In the genomic region with DNA sequence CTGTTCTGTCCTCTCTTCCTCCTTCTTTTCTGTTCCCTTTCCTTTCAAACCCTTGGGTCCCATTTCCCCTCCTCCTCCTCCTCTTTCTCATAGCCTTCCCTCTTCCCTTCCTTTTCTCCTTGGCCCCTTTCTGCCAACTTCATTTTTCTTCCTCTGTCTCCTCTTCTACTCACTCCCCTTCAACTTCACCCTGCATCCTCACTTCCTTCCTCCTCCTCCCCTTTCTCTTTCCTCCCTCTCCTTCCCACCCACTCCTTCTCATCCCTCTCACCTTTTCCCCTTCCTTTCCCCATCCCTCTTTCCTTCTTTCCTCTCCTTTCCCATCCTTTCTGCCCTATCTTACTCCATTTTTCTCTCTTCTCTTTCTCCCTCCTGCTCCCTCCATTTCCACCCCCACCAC, we compare ENCODE assay signal across 17 cellular contexts.
DNase-seq lines count a peak whose midpoint lies in the region; ATAC-seq, FAIRE-seq and TF ChIP-seq lines count a peak whose summit lies in the region.
"Had no signal": no experiment of that assay in that cellular context is flagged by ENCODE, and none has a peak within 500 bp of the region (broad histone marks: within the 10 kb centered on the region; RNA-seq: fewer than 3 reads in every experiment).

No MANE protein-coding gene starts in this region.

- intact Hi-C loops in activated CD8-positive, alpha-beta T cell treated with anti-CD3 and anti-CD28 coated beads for 36 hours (cut with micrococcal nuclease) = no loop called here

- no peak for TF ChIP-seq RAD21 in H1 (IDR thresholded peaks at IDR 0.05 in 1 of 2, conservative IDR thresholded peaks at IDR 0.05 in 1 of 2; ENCODE audit: low read depth in 2 of 2, low read length in 2 of 2)

- H3K56ac ChIP-seq in H1 (replicated peaks; ENCODE audit: insufficient read length, low read depth, low read length) = no peak overlapping the region

- POLR2A ChIA-PET in activated CD8-positive, alpha-beta T cell treated with anti-CD3 and anti-CD28 coated beads for 36 hours (lab: Charles Lee) = no interaction called here
- POLR2A ChIA-PET in activated CD8-positive, alpha-beta T cell treated with anti-CD3 and anti-CD28 coated beads, Interleukin-2, amount 10 ng/mL, durations not matched to agents 7 days and 5 days (lab: Charles Lee) = interaction anchor here (1.1 kb wide), 1 partner anchor 9 kb away, joined by 3 read pairs; no protein-coding TSS in a partner anchor
- POLR2A ChIA-PET in H1 (lab: Charles Lee; ENCODE audit: partially characterized antibody) = interaction anchor here (0.6 kb wide), 1 partner anchor 61 kb away, joined by 3 read pairs; no protein-coding TSS in a partner anchor

- peak overlapping the region; percentile 30 for H3K27ac Mint-ChIP-seq in activated CD8-positive, alpha-beta T cell treated with anti-CD3 and anti-CD28 coated beads for 36 hours
- H3K27ac Mint-ChIP-seq in activated CD8-positive, alpha-beta T cell treated with anti-CD3 and anti-CD28 coated beads, Interleukin-2, amount 10 ng/mL, durations not matched to agents 7 days and 5 days = no peak overlapping the region

- no peak overlapping the region for H3K18ac ChIP-seq in H1 (ENCODE audit: extremely low read depth, low read length)

- FAIRE-seq in H1 (lab: Jason Lieb, UNC) = no peak
- FAIRE-seq: RCC 7860 had no signal

- peaks cover 33% of the 10 kb centered on the region for H3K27me3 ChIP-seq in HUES48 (ENCODE audit: control insufficient read depth, insufficient read depth, low read length)
- peaks cover 0 to 17% (median 3%) of the 10 kb centered on the region in 4 experiments; a peak in 4 of 7 replicates for H3K27me3 ChIP-seq in H1 (replicated peaks in 1 of 4; ENCODE audit: control insufficient read depth in 3 of 4, extremely low read depth in 1 of 4, insufficient read depth in 3 of 4, low read length in 3 of 4)
- H3K27me3 ChIP-seq in smooth muscle cell (ENCODE audit: low read depth) = no peaks in the 10 kb centered on the region
- H3K27me3 ChIP-seq: testis, vagina had no signal

- H3K27me3 Mint-ChIP-seq in activated CD8-positive, alpha-beta T cell treated with anti-CD3 and anti-CD28 coated beads for 36 hours = peaks cover 1% of the 10 kb centered on the region
- peaks cover 5% of the 10 kb centered on the region for H3K27me3 Mint-ChIP-seq in activated CD8-positive, alpha-beta T cell treated with anti-CD3 and anti-CD28 coated beads, Interleukin-2, amount 10 ng/mL, durations not matched to agents 7 days and 5 days (ENCODE audit: low read depth)

- H3K9me3 ChIP-seq in HUES48 (ENCODE audit: control insufficient read depth, insufficient read depth, low read length) (no peaks in the 10 kb centered on the region; the same call in 1 of the 2 replicates), H1 (ENCODE audit: insufficient read depth in 2 of 2, low read depth in 1 of 2, low read length in 1 of 2) (no peaks in the 10 kb centered on the region), smooth muscle cell (replicated peaks; ENCODE audit: low read depth) (no peaks in the 10 kb centered on the region)
- H3K9me3 ChIP-seq: testis, vagina had no signal

- no peaks in the 10 kb centered on the region for H3F3A ChIP-seq in smooth muscle cell (ENCODE audit: low read depth)

- no peak overlapping the region for H2BK20ac ChIP-seq in H1 (ENCODE audit: low read length)

- H3K4me2 ChIP-seq in H1 (ENCODE audit: insufficient read depth in 1 of 2, low read depth in 2 of 2, low read length in 2 of 2) = peak overlapping the region; percentile 46 to 74; a peak in 2 of 4 replicates
- peak overlapping the region; percentile 72 for H3K4me2 ChIP-seq in smooth muscle cell

- CTCF ChIA-PET in activated CD8-positive, alpha-beta T cell treated with anti-CD3 and anti-CD28 coated beads for 36 hours (lab: Charles Lee) = interaction anchor here (0.7 to 1.7 kb wide), 2 partner anchors 35 to 1497 kb away, joined by 3 to 5 read pairs; no protein-coding TSS in a partner anchor
- CTCF ChIA-PET in activated CD8-positive, alpha-beta T cell treated with anti-CD3 and anti-CD28 coated beads, Interleukin-2, amount 10 ng/mL, durations not matched to agents 7 days and 5 days (lab: Charles Lee) = interaction anchor here (1.0 kb wide), 1 partner anchor 28 kb away, joined by 3 read pairs; no protein-coding TSS in a partner anchor
- CTCF ChIA-PET in H1 (lab: Charles Lee; ENCODE audit: partially characterized antibody) = interaction anchor here (1.4 to 2.2 kb wide), 3 partner anchors 10 to 81 kb away, joined by 5 to 7 read pairs (median 7); no protein-coding TSS in a partner anchor

- H3K36me3 Mint-ChIP-seq in activated CD8-positive, alpha-beta T cell treated with anti-CD3 and anti-CD28 coated beads for 36 hours (ENCODE audit: low read depth) = no peaks in the 10 kb centered on the region
- H3K36me3 Mint-ChIP-seq in activated CD8-positive, alpha-beta T cell treated with anti-CD3 and anti-CD28 coated beads, Interleukin-2, amount 10 ng/mL, durations not matched to agents 7 days and 5 days (ENCODE audit: low read depth) = no peaks in the 10 kb centered on the region

- no peak overlapping the region for H4K5ac ChIP-seq in H1 (ENCODE audit: insufficient read length, low read depth, low read length)

- H4K91ac ChIP-seq in H1 (replicated peaks; ENCODE audit: insufficient read length, low read length) = no peak overlapping the region

- H3K9me3 Mint-ChIP-seq in activated CD8-positive, alpha-beta T cell treated with anti-CD3 and anti-CD28 coated beads for 36 hours = no peaks in the 10 kb centered on the region
- H3K9me3 Mint-ChIP-seq in activated CD8-positive, alpha-beta T cell treated with anti-CD3 and anti-CD28 coated beads, Interleukin-2, amount 10 ng/mL, durations not matched to agents 7 days and 5 days (ENCODE audit: insufficient read depth) = no peaks in the 10 kb centered on the region

- no peaks in the 10 kb centered on the region for H3K36me3 ChIP-seq in HUES48 (ENCODE audit: control insufficient read depth, insufficient read depth, low read length)
- H3K36me3 ChIP-seq in H1 (ENCODE audit: control insufficient read depth in 2 of 4, insufficient read depth in 4 of 4, low read length in 3 of 4) = no peaks in the 10 kb centered on the region
- H3K36me3 ChIP-seq in smooth muscle cell (ENCODE audit: low read depth) = no peaks in the 10 kb centered on the region
- H3K36me3 ChIP-seq: vagina, WERI-Rb-1 had no signal

- no peak overlapping the region for H2AK5ac ChIP-seq in H1 (ENCODE audit: low read depth, low read length)

- no peak overlapping the region for H2BK120ac ChIP-seq in H1 (replicated peaks; ENCODE audit: low read depth, low read length)

- TF ChIP-seq POLR2A in H1 (IDR thresholded peaks at IDR 0.05; ENCODE audit: control extremely low read depth in 1 of 2, low read depth in 2 of 2, low read length in 2 of 2) = no peak

- H2BK12ac ChIP-seq in H1 (ENCODE audit: low read depth, low read length) = no peak overlapping the region

- H3K27ac ChIP-seq in HUES48 (ENCODE audit: low read depth, low read length) = no peak overlapping the region
- no peak overlapping the region for H3K27ac ChIP-seq in H1 (ENCODE audit: low read depth, low read length)
- no peak overlapping the region for H3K27ac ChIP-seq in smooth muscle cell (ENCODE audit: low read depth)
- H3K27ac ChIP-seq: coronary artery, testis, vagina, WERI-Rb-1 had no signal

- no peak for DNase-seq in activated CD8-positive, alpha-beta T cell treated with anti-CD3 and anti-CD28 coated beads for 36 hours
- DNase-seq in activated CD8-positive, alpha-beta T cell treated with anti-CD3 and anti-CD28 coated beads, Interleukin-2, amount 10 ng/mL, durations not matched to agents 7 days and 5 days = no peak
- DNase-seq in H1 (ENCODE audit: low read depth in 1 of 2, low spot score in 2 of 2) (no peak), smooth muscle cell (lab: John Stamatoyannopoulos, UW; ENCODE audit: unreplicated experiment) (no peak)
- DNase-seq: GOT3, IMR-90, NCI-H1436, NCI-H524 treated with DMSO at 0.1 percent for 48 hours, WERI-Rb-1 had no signal

- H4K8ac ChIP-seq in H1 (ENCODE audit: extremely low read depth, insufficient read depth, low read length) = no peak overlapping the region

- H3K14ac ChIP-seq in H1 (ENCODE audit: insufficient read length) = no peak overlapping the region

- peak overlapping the region; percentile 31 for H3K4me3 Mint-ChIP-seq in activated CD8-positive, alpha-beta T cell treated with anti-CD3 and anti-CD28 coated beads for 36 hours
- H3K4me3 Mint-ChIP-seq in activated CD8-positive, alpha-beta T cell treated with anti-CD3 and anti-CD28 coated beads, Interleukin-2, amount 10 ng/mL, durations not matched to agents 7 days and 5 days = no peak overlapping the region

- no peak overlapping the region for H2BK5ac ChIP-seq in H1 (ENCODE audit: low read depth, low read length)

- no peak for TF ChIP-seq CTCF in activated CD8-positive, alpha-beta T cell treated with anti-CD3 and anti-CD28 coated beads for 36 hours (IDR thresholded peaks at IDR 0.05)
- no peak for TF ChIP-seq CTCF in H1 (IDR thresholded peaks at IDR 0.05; ENCODE audit: control extremely low read depth in 1 of 3, insufficient read depth in 1 of 3, low read depth in 1 of 3, low read length in 3 of 3)
- no peak for TF ChIP-seq CTCF in smooth muscle cell (IDR thresholded peaks at IDR 0.05; ENCODE audit: borderline replicate concordance, insufficient read depth, poor library complexity, severe bottlenecking)

- peak overlapping the region; percentile 55; the same call in 1 of the 2 replicates for H3K4me3 ChIP-seq in HUES48 (ENCODE audit: low read depth, low read length)
- H3K4me3 ChIP-seq in H1 (ENCODE audit: extremely low read depth in 1 of 4, insufficient read depth in 2 of 4, low read depth in 3 of 4, low read length in 4 of 4) = peak overlapping the region in 2 of 4 experiments; percentile 13 to 47; a peak in 3 of 8 replicates
- no peak overlapping the region for H3K4me3 ChIP-seq in smooth muscle cell

- ATAC-seq in activated CD8-positive, alpha-beta T cell treated with anti-CD3 and anti-CD28 coated beads for 36 hours = no peak
- ATAC-seq in activated CD8-positive, alpha-beta T cell treated with anti-CD3 and anti-CD28 coated beads, Interleukin-2, amount 10 ng/mL, durations not matched to agents 7 days and 5 days = no peak
- ATAC-seq in HG02623 (IDR thresholded peaks at IDR 0.05; ENCODE audit: unreplicated experiment) = no peak
- no peak for ATAC-seq in HG02870 (IDR thresholded peaks at IDR 0.05; ENCODE audit: unreplicated experiment)
- no peak for ATAC-seq in GM18502 (IDR thresholded peaks at IDR 0.05; ENCODE audit: poor library complexity, unreplicated experiment)

- H3K4me1 Mint-ChIP-seq in activated CD8-positive, alpha-beta T cell treated with anti-CD3 and anti-CD28 coated beads for 36 hours (ENCODE audit: low read depth) = peaks cover 30% of the 10 kb centered on the region
- H3K4me1 Mint-ChIP-seq in activated CD8-positive, alpha-beta T cell treated with anti-CD3 and anti-CD28 coated beads, Interleukin-2, amount 10 ng/mL, durations not matched to agents 7 days and 5 days (ENCODE audit: low read depth) = peaks cover 6% of the 10 kb centered on the region

- H3K23ac ChIP-seq in H1 (ENCODE audit: insufficient read length) = no peak overlapping the region

- H3K9ac ChIP-seq in HUES48 (ENCODE audit: low read depth, low read length) (no peak overlapping the region), H1 (replicated peaks in 1 of 4; ENCODE audit: extremely low read depth in 1 of 4, low read depth in 3 of 4, low read length in 3 of 4) (no peak overlapping the region), smooth muscle cell (ENCODE audit: low read depth) (no peak overlapping the region)

- H2BK15ac ChIP-seq in H1 (ENCODE audit: low read length) = no peak overlapping the region

- H3K79me1 ChIP-seq in H1 (ENCODE audit: low read depth, low read length) = no peaks in the 10 kb centered on the region

- no peak for TF ChIP-seq EP300 in H1 (IDR thresholded peaks at IDR 0.05; ENCODE audit: borderline replicate concordance in 1 of 2, low read depth in 2 of 2, low read length in 2 of 2)

- H4K20me1 ChIP-seq in H1 (replicated peaks in 1 of 2; ENCODE audit: control insufficient read depth in 1 of 2, insufficient read depth in 2 of 2, low read length in 2 of 2) (no peaks in the 10 kb centered on the region), smooth muscle cell (ENCODE audit: low read depth) (no peaks in the 10 kb centered on the region)

- no peak overlapping the region for H3K4ac ChIP-seq in H1 (replicated peaks; ENCODE audit: insufficient read length, low read depth, low read length)

- peaks cover 5% of the 10 kb centered on the region; the same call in 1 of the 2 replicates for H3K23me2 ChIP-seq in H1 (ENCODE audit: low read depth, low read length)

- H3K4me1 ChIP-seq in HUES48 (ENCODE audit: control insufficient read depth, insufficient read depth, low read length) (0 out of 2 replicates have a peak, but pooled peaks cover 2% of the 10 kb centered on the region), H1 (replicated peaks in 1 of 4; ENCODE audit: control insufficient read depth in 3 of 4, insufficient read depth in 4 of 4, low read length in 3 of 4) (no peaks in the 10 kb centered on the region), smooth muscle cell (ENCODE audit: low read depth) (no peaks in the 10 kb centered on the region)
- H3K4me1 ChIP-seq: testis, vagina had no signal

- H2AFZ ChIP-seq in H1 (ENCODE audit: low read length) = no peak overlapping the region
- H2AFZ ChIP-seq in smooth muscle cell (ENCODE audit: low read depth) = no peak overlapping the region

- no peaks in the 10 kb centered on the region for H3K79me2 ChIP-seq in H1 (ENCODE audit: control insufficient read depth in 1 of 2, insufficient read depth in 2 of 2, low read length in 2 of 2)
- H3K79me2 ChIP-seq in smooth muscle cell (ENCODE audit: low read depth) = no peaks in the 10 kb centered on the region
